In genomic region chr1:234542211-234542850, GRCh38 we compare ENCODE assay signal across 20 cellular contexts.
DNase-seq lines count a peak whose midpoint lies in the region; ATAC-seq and TF ChIP-seq lines count a peak whose summit lies in the region.
"Had no signal": no experiment of that assay in that cellular context is flagged by ENCODE, and none has a peak within 500 bp of the region (broad histone marks: within the 10 kb centered on the region; RNA-seq: fewer than 3 reads in every experiment).

No MANE protein-coding gene starts in this region.

- TF ChIP-seq CTCF in brain (conservative IDR thresholded peaks at IDR 0.05): no peak

- H3K27me3 ChIP-seq in mesenchymal stem cell (ENCODE audit: control insufficient read depth in 1 of 2, insufficient read depth in 1 of 2, low read length in 2 of 2) (peaks cover 0 to 5% of the 10 kb centered on the region in 2 experiments), skeletal muscle tissue (ENCODE audit: control insufficient read depth in 3 of 3, insufficient read depth in 3 of 3, low read length in 3 of 3) (no peaks in the 10 kb centered on the region)
- H3K27me3 ChIP-seq: MG63, SJCRH30, upper lobe of right lung had no signal

- H3K9me3 ChIP-seq in mesenchymal stem cell (ENCODE audit: control insufficient read depth, low read length): no peaks in the 10 kb centered on the region
- no peaks in the 10 kb centered on the region for H3K9me3 ChIP-seq in skeletal muscle tissue (ENCODE audit: control insufficient read depth in 3 of 3, low read length in 3 of 3)
- H3K9me3 ChIP-seq: SJCRH30, upper lobe of right lung had no signal

- no peak for ATAC-seq in activated CD4-positive, alpha-beta T cell treated with anti-CD3 and anti-CD28 coated beads for 36 hours
- no peak for ATAC-seq in naive thymus-derived CD8-positive, alpha-beta T cell
- ATAC-seq: effector memory CD8-positive, alpha-beta T cell; upper lobe of right lung had no signal

- H3K36me3 ChIP-seq in mesenchymal stem cell (ENCODE audit: control insufficient read depth in 1 of 2, insufficient read depth in 2 of 2, low read depth in 1 of 2, low read length in 2 of 2): no peaks in the 10 kb centered on the region
- no peaks in the 10 kb centered on the region for H3K36me3 ChIP-seq in skeletal muscle tissue (ENCODE audit: control insufficient read depth in 3 of 3, insufficient read depth in 3 of 3, low read length in 3 of 3)
- H3K36me3 ChIP-seq: MG63, SJCRH30, upper lobe of right lung had no signal

- no peak for DNase-seq in T-helper 1 cell
- no peak for DNase-seq in mesenchymal stem cell
- no peak for DNase-seq in activated CD4-positive, alpha-beta T cell treated with anti-CD3 and anti-CD28 coated beads for 36 hours
- DNase-seq in naive thymus-derived CD8-positive, alpha-beta T cell: no peak
- no peak for DNase-seq in NCI-H2227 treated with DMSO at 0.1 percent for 48 hours (lab: John Stamatoyannopoulos, UW)
- DNase-seq: activated CD4-positive, alpha-beta T cell treated with anti-CD3 and anti-CD28 coated beads for 4 hours; activated naive CD4-positive, alpha-beta T cell treated with anti-CD3 and anti-CD28 coated beads, Interleukin-2, amount 50 U/mL, for 16 hours; activated T-cell treated with anti-CD3 and anti-CD28 coated beads for 4 hours; CD4-positive, alpha-beta memory T cell; DND-41; effector memory CD8-positive, alpha-beta T cell; NCI-H187; occipital lobe; SJCRH30; upper lobe of right lung had no signal

- H2BK12ac ChIP-seq in mesenchymal stem cell (ENCODE audit: low read length in 2 of 2): peak overlapping the region in 1 of 2 experiments; percentile 94

- 97% methylated on average over 10 of the region's 13 CpGs for WGBS in mesenchymal stem cell

- POLR2A ChIA-PET in activated CD4-positive, alpha-beta T cell treated with anti-CD3 and anti-CD28 coated beads for 36 hours (lab: Charles Lee): no interaction called here
- POLR2A ChIA-PET in naive thymus-derived CD8-positive, alpha-beta T cell (lab: Charles Lee): interaction anchor here (0.6 kb wide), 1 partner anchor 1393 kb away, joined by 3 read pairs; no protein-coding TSS in a partner anchor

- no peaks in the 10 kb centered on the region for H3K9me3 Mint-ChIP-seq in T-helper 1 cell treated with Interleukin-12 subunit alpha and Interleukin-12 subunit beta and Interleukin-4 antibody, amounts not matched to agents 30 μg/mL and 1 μg/mL, for 36 hours
- H3K9me3 Mint-ChIP-seq in brain: peaks cover 0 to 5% (median 0%) of the 10 kb centered on the region in 5 experiments
- H3K9me3 Mint-ChIP-seq in activated CD4-positive, alpha-beta T cell treated with anti-CD3 and anti-CD28 coated beads for 36 hours (ENCODE audit: low read depth): no peaks in the 10 kb centered on the region
- no peaks in the 10 kb centered on the region for H3K9me3 Mint-ChIP-seq in naive thymus-derived CD8-positive, alpha-beta T cell
- H3K9me3 Mint-ChIP-seq: effector memory CD8-positive, alpha-beta T cell had no signal

- H2BK120ac ChIP-seq in mesenchymal stem cell (ENCODE audit: low read depth, low read length): no peak overlapping the region

- H3K4me2 ChIP-seq in mesenchymal stem cell (ENCODE audit: low read length, poor library complexity, severe bottlenecking): no peak overlapping the region

- H3K4me3 ChIP-seq in mesenchymal stem cell (ENCODE audit: insufficient read depth in 1 of 2, low read depth in 1 of 2, low read length in 2 of 2) (no peak overlapping the region), skeletal muscle tissue (ENCODE audit: low read length in 3 of 3) (peak overlapping the region in 2 of 3 donors; percentile 23 to 54)
- H3K4me3 ChIP-seq: lung, MG63, SJCRH30, upper lobe of right lung had no signal

- no peak overlapping the region for H3K27ac ChIP-seq in mesenchymal stem cell (ENCODE audit: low read length, poor library complexity, severe bottlenecking)
- H3K27ac ChIP-seq in skeletal muscle tissue (ENCODE audit: low read depth, low read length): peak overlapping the region; percentile 85
- H3K27ac ChIP-seq: SJCRH30, upper lobe of right lung had no signal

- H3K4me3 Mint-ChIP-seq in T-helper 1 cell treated with Interleukin-12 subunit alpha and Interleukin-12 subunit beta and Interleukin-4 antibody, amounts not matched to agents 30 μg/mL and 1 μg/mL, for 36 hours: no peak overlapping the region
- H3K4me3 Mint-ChIP-seq in brain: peak overlapping the region in 2 of 5 experiments; percentile 12 to 33
- no peak overlapping the region for H3K4me3 Mint-ChIP-seq in activated CD4-positive, alpha-beta T cell treated with anti-CD3 and anti-CD28 coated beads for 36 hours
- H3K4me3 Mint-ChIP-seq in naive thymus-derived CD8-positive, alpha-beta T cell: no peak overlapping the region
- H3K4me3 Mint-ChIP-seq: CD4-positive, alpha-beta memory T cell; effector memory CD8-positive, alpha-beta T cell had no signal

- no peak overlapping the region for H3K14ac ChIP-seq in mesenchymal stem cell (ENCODE audit: low read length in 2 of 2)

- H3K79me1 ChIP-seq in mesenchymal stem cell (replicated peaks; ENCODE audit: low read length, poor library complexity, severe bottlenecking): no peaks in the 10 kb centered on the region

- peaks cover 36% of the 10 kb centered on the region for H3K4me1 Mint-ChIP-seq in T-helper 1 cell treated with Interleukin-12 subunit alpha and Interleukin-12 subunit beta and Interleukin-4 antibody, amounts not matched to agents 30 μg/mL and 1 μg/mL, for 36 hours (ENCODE audit: low read depth)
- peaks cover 100% of the 10 kb centered on the region for H3K4me1 Mint-ChIP-seq in brain
- H3K4me1 Mint-ChIP-seq in activated CD4-positive, alpha-beta T cell treated with anti-CD3 and anti-CD28 coated beads for 36 hours: peaks cover 23% of the 10 kb centered on the region
- peaks cover 16 to 23% (median 21%) of the 10 kb centered on the region in 4 donors for H3K4me1 Mint-ChIP-seq in naive thymus-derived CD8-positive, alpha-beta T cell

- peak overlapping the region; percentile 7 to 41 for H3K4ac ChIP-seq in mesenchymal stem cell (ENCODE audit: low read depth in 1 of 2, low read length in 2 of 2)

- H3K36me3 Mint-ChIP-seq in T-helper 1 cell treated with Interleukin-12 subunit alpha and Interleukin-12 subunit beta and Interleukin-4 antibody, amounts not matched to agents 30 μg/mL and 1 μg/mL, for 36 hours (ENCODE audit: low read depth): no peaks in the 10 kb centered on the region
- H3K36me3 Mint-ChIP-seq in brain: no peaks in the 10 kb centered on the region
- no peaks in the 10 kb centered on the region for H3K36me3 Mint-ChIP-seq in activated CD4-positive, alpha-beta T cell treated with anti-CD3 and anti-CD28 coated beads for 36 hours (ENCODE audit: low read depth)
- H3K36me3 Mint-ChIP-seq in naive thymus-derived CD8-positive, alpha-beta T cell: no peaks in the 10 kb centered on the region
- H3K36me3 Mint-ChIP-seq: CD4-positive, alpha-beta memory T cell had no signal

- CTCF ChIA-PET in activated CD4-positive, alpha-beta T cell treated with anti-CD3 and anti-CD28 coated beads for 36 hours (lab: Charles Lee): interaction anchor here (1.1 to 1.6 kb wide), 2 partner anchors 12 to 386 kb away, joined by 3 to 6 read pairs; no protein-coding TSS in a partner anchor

- H4K8ac ChIP-seq in mesenchymal stem cell (ENCODE audit: low read length): peak overlapping the region; percentile 82

- H2AK5ac ChIP-seq in mesenchymal stem cell (ENCODE audit: low read length, severe bottlenecking): no peak overlapping the region

- H3K4me1 ChIP-seq in mesenchymal stem cell (ENCODE audit: control insufficient read depth, insufficient read depth, low read depth, low read length): peaks cover 18% of the 10 kb centered on the region
- H3K4me1 ChIP-seq in skeletal muscle tissue (ENCODE audit: control insufficient read depth in 3 of 3, insufficient read depth in 3 of 3, low read length in 3 of 3): peaks cover 82 to 90% (median 88%) of the 10 kb centered on the region in 3 donors

- intact Hi-C loops in activated CD4-positive, alpha-beta T cell treated with anti-CD3 and anti-CD28 coated beads for 36 hours (cut with DNase I, micrococcal nuclease): loop anchor here in 1 of 2 experiments (5.0 kb wide), 1 partner anchor 40 kb away; no protein-coding TSS in a partner anchor

- H3K27me3 Mint-ChIP-seq in T-helper 1 cell treated with Interleukin-12 subunit alpha and Interleukin-12 subunit beta and Interleukin-4 antibody, amounts not matched to agents 30 μg/mL and 1 μg/mL, for 36 hours (ENCODE audit: low read depth): no peaks in the 10 kb centered on the region
- no peaks in the 10 kb centered on the region for H3K27me3 Mint-ChIP-seq in brain
- no peaks in the 10 kb centered on the region for H3K27me3 Mint-ChIP-seq in activated CD4-positive, alpha-beta T cell treated with anti-CD3 and anti-CD28 coated beads for 36 hours
- peaks cover 0 to 5% (median 0%) of the 10 kb centered on the region in 5 donors for H3K27me3 Mint-ChIP-seq in naive thymus-derived CD8-positive, alpha-beta T cell

- peak overlapping the region; percentile 23 to 89 for H3K18ac ChIP-seq in mesenchymal stem cell (ENCODE audit: low read depth in 1 of 2, low read length in 2 of 2)

- H4K91ac ChIP-seq in mesenchymal stem cell (ENCODE audit: low read length): peak overlapping the region; percentile 56

- peak overlapping the region; percentile 23 for H3K27ac Mint-ChIP-seq in T-helper 1 cell treated with Interleukin-12 subunit alpha and Interleukin-12 subunit beta and Interleukin-4 antibody, amounts not matched to agents 30 μg/mL and 1 μg/mL, for 36 hours
- H3K27ac Mint-ChIP-seq in brain: peak overlapping the region in 4 of 5 experiments; percentile 19 to 100 (median 98)
- no peak overlapping the region for H3K27ac Mint-ChIP-seq in activated CD4-positive, alpha-beta T cell treated with anti-CD3 and anti-CD28 coated beads for 36 hours
- H3K27ac Mint-ChIP-seq in naive thymus-derived CD8-positive, alpha-beta T cell: peak overlapping the region in 2 of 10 donors; percentile 72 to 88
- H3K27ac Mint-ChIP-seq: effector memory CD8-positive, alpha-beta T cell had no signal

- no peak overlapping the region for H3K9ac ChIP-seq in mesenchymal stem cell (ENCODE audit: low read length)
- peak overlapping the region; percentile 34 to 71 (median 71) for H3K9ac ChIP-seq in skeletal muscle tissue (ENCODE audit: low read depth in 1 of 3, low read length in 3 of 3)

- H2BK5ac ChIP-seq in mesenchymal stem cell (ENCODE audit: low read depth, low read length, poor library complexity, severe bottlenecking): no peak overlapping the region

- peak overlapping the region; percentile 41 for H2BK15ac ChIP-seq in mesenchymal stem cell (ENCODE audit: low read depth, poor library complexity, severe bottlenecking)

- H3K23ac ChIP-seq in mesenchymal stem cell (ENCODE audit: low read length in 2 of 2): peak overlapping the region in 1 of 2 experiments; percentile 60

- no peak overlapping the region for H2AFZ ChIP-seq in mesenchymal stem cell (ENCODE audit: low read depth, low read length)

Comparison
In these comparisons a context has a peak if more than half of its experiments do, and no peak if none do; other contexts are left out.
1. H3K4me3 ChIP-seq: peak in skeletal muscle tissue (2 of 3); none in mesenchymal stem cell (0 of 2).